1 cellular context compared by ENCODE assay signal in the genomic region with DNA sequence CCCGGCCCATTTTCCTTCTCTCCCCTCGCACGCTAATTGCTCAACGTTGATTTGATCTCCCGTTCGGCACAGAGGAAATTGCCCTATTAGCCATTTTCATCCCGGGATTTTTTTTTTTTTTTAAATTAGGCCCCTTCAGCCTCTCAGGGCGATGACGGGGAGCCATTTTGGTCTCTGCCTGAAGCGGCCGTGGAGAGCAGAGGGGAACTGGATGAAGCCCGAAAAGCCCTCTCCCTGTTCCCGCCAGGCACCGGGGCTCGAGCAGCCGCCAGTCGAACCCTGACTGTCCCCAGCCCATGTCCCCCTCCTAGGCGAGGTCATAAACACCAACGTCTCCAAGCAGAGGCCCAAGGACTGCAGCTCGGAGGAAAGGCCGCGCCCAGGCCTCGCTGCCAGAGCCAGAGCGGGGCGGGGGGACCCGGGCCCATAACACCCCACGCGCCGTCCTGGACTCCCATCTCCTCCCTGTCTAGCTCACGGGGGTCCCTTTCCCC.
TF ChIP-seq lines count a peak whose summit lies in the region.

No MANE protein-coding gene starts in this region.

TF ChIP-seq in endothelial cell of umbilical vein, 7 proteins besides CTCF, POLR2A, EP300 and RAD21:
- TF ChIP-seq MYC (IDR thresholded peaks at IDR 0.05; ENCODE audit: low read depth, low read length) (no peak), JUN (IDR thresholded peaks at IDR 0.05; ENCODE audit: borderline replicate concordance, insufficient read depth, insufficient read length, low read depth) (no peak), POLR2AphosphoS5 (IDR thresholded peaks at IDR 0.05; ENCODE audit: insufficient read depth, low read depth, low read length) (no peak), GATA2 (IDR thresholded peaks at IDR 0.05; ENCODE audit: insufficient read depth, insufficient read length, low read depth, low read length) (no peak), EZH2 (IDR thresholded peaks at IDR 0.05; ENCODE audit: borderline replicate concordance, low read depth, low read length, severe bottlenecking) (no peak), FOS (IDR thresholded peaks at IDR 0.05; ENCODE audit: borderline replicate concordance, insufficient read depth, low read length) (no peak)
- TF ChIP-seq, protein P1, sequence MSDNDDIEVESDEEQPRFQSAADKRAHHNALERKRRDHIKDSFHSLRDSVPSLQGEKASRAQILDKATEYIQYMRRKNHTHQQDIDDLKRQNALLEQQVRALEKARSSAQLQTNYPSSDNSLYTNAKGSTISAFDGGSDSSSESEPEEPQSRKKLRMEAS (IDR thresholded peaks at IDR 0.05; ENCODE audit: insufficient read depth, insufficient read length), result no peak
